10 cellular contexts compared by ENCODE assay signal in genomic region chrX:119234931-119235555, GRCh38. TPM values are rescaled to one million over a fixed set of nuclear protein-coding genes. Genes with fewer than 3 reads are reported as not detected.
DNase-seq lines count a peak whose midpoint lies in the region; TF ChIP-seq lines count a peak whose summit lies in the region.
"Had no signal": no experiment of that assay in that cellular context is flagged by ENCODE, and none has a peak within 500 bp of the region (broad histone marks: within the 10 kb centered on the region; RNA-seq: fewer than 3 reads in every experiment).

No MANE protein-coding gene starts in this region.

- peaks cover 11% of the 10 kb centered on the region for H3K79me1 ChIP-seq in trophoblast cell (ENCODE audit: low read length)

- H3K9me3 ChIP-seq in ES-I3 (ENCODE audit: control insufficient read depth, insufficient read depth, low read length) (no peaks in the 10 kb centered on the region), SK-N-MC (ENCODE audit: low read depth, low read length) (no peaks in the 10 kb centered on the region), trophoblast cell (ENCODE audit: insufficient read depth, low read depth, low read length) (no peaks in the 10 kb centered on the region)
- H3K9me3 ChIP-seq: thyroid gland had no signal

- peak overlapping the region; percentile 78 for H3K4me2 ChIP-seq in trophoblast cell (ENCODE audit: low read length)

- H3K4ac ChIP-seq in trophoblast cell (ENCODE audit: low read depth, low read length), result no peak overlapping the region

- H3K4me1 ChIP-seq in ES-I3 (ENCODE audit: insufficient read depth, low read length) (peaks cover 7% of the 10 kb centered on the region), trophoblast cell (ENCODE audit: control insufficient read depth in 1 of 2, insufficient read depth in 2 of 2, low read length in 2 of 2) (peaks cover 3 to 12% of the 10 kb centered on the region in 2 experiments)
- H3K4me1 ChIP-seq: thyroid gland had no signal

- H2BK12ac ChIP-seq in trophoblast cell (ENCODE audit: low read length), result no peak overlapping the region

- H3K18ac ChIP-seq in trophoblast cell (ENCODE audit: low read length), result no peak overlapping the region

- no peak overlapping the region for H2AFZ ChIP-seq in trophoblast cell (ENCODE audit: insufficient read depth, low read length, poor library complexity)

- H3K27ac ChIP-seq in SK-N-MC (peak overlapping the region; percentile 90), trophoblast cell (ENCODE audit: low read depth, low read length) (peak overlapping the region; percentile 43)

- no peak overlapping the region for H2BK5ac ChIP-seq in trophoblast cell (ENCODE audit: low read depth, low read length, poor library complexity)

- H3K27me3 ChIP-seq in trophoblast cell (ENCODE audit: insufficient read depth, low read length), result no peaks in the 10 kb centered on the region
- H3K27me3 ChIP-seq: thyroid gland had no signal

- WGBS in trophoblast cell (ENCODE audit: extremely low coverage, insufficient coverage, insufficient read length), result no CpG with 5 or more reads among the region's 10 CpGs

- no peak overlapping the region for H2AK5ac ChIP-seq in trophoblast cell (ENCODE audit: low read length)

- no peak for DNase-seq in SK-N-MC (ENCODE audit: low read depth, low spot score)
- DNase-seq in fibroblast of pulmonary artery (ENCODE audit: low read depth), result no peak
- no peak for DNase-seq in trophoblast cell
- no peak for DNase-seq in 8988T
- no peak for DNase-seq in GM13976 (ENCODE audit: low spot score)
- no peak for DNase-seq in NK-92 treated with Interleukin-12 subunit alpha and Interleukin-12 subunit beta, amount 100 ng/mL, for 24 hours (lab: John Stamatoyannopoulos, UW)
- DNase-seq in stimulated activated naive CD4-positive, alpha-beta T cell (lab: John Stamatoyannopoulos, UW), result no peak
- DNase-seq: NCI-H187 treated with DMSO at 0.1 percent for 48 hours, thyroid gland had no signal

- no peak overlapping the region for H3K23ac ChIP-seq in trophoblast cell (ENCODE audit: low read length)

- no peak overlapping the region for H3K14ac ChIP-seq in trophoblast cell (ENCODE audit: low read length)

- H4K91ac ChIP-seq in trophoblast cell (ENCODE audit: low read depth, low read length), result no peak overlapping the region

- TF ChIP-seq CTCF in fibroblast of pulmonary artery (IDR thresholded peaks at IDR 0.05; ENCODE audit: low read length, missing control alignments) (no peak), GM13976 (IDR thresholded peaks at IDR 0.05; ENCODE audit: borderline replicate concordance, control extremely low read depth, extremely low read depth, insufficient read depth, missing control alignments) (no peak)

- peaks cover 12% of the 10 kb centered on the region for H3K79me2 ChIP-seq in trophoblast cell (ENCODE audit: control insufficient read depth, insufficient read depth, low read length, poor library complexity)

- no peaks in the 10 kb centered on the region for H3K36me3 ChIP-seq in ES-I3 (ENCODE audit: insufficient read depth, low read length)
- H3K36me3 ChIP-seq in SK-N-MC (ENCODE audit: insufficient read depth, low read length), result peaks cover 9% of the 10 kb centered on the region
- no peaks in the 10 kb centered on the region for H3K36me3 ChIP-seq in trophoblast cell (ENCODE audit: control insufficient read depth in 1 of 2, insufficient read depth in 2 of 2, low read length in 2 of 2)
- H3K36me3 ChIP-seq: thyroid gland had no signal

- H4K8ac ChIP-seq in trophoblast cell (ENCODE audit: low read depth, low read length), result peak overlapping the region; percentile 61

- in situ Hi-C loops in GM13976 (cut with MboI; ENCODE audit: low sequenced_read_pairs, unreplicated experiment), result no loop called here

- H2BK120ac ChIP-seq in trophoblast cell (ENCODE audit: insufficient read depth, low read length, poor library complexity), result no peak overlapping the region

- H4K12ac ChIP-seq in trophoblast cell (ENCODE audit: low read depth, low read length), result no peak overlapping the region

- H3K4me3 ChIP-seq in SK-N-MC (peak overlapping the region; percentile 87), fibroblast of pulmonary artery (replicated peaks; ENCODE audit: low read depth, low read length) (peak overlapping the region; percentile 66), trophoblast cell (ENCODE audit: low read depth, low read length) (no peak overlapping the region)

- H3K9ac ChIP-seq in ES-I3 (ENCODE audit: low read depth, low read length) (peak overlapping the region; percentile 84), SK-N-MC (ENCODE audit: insufficient read length) (no peak overlapping the region), trophoblast cell (ENCODE audit: low read length) (no peak overlapping the region)

RNA-seq across cellular contexts. Expression of gene PGRMC1, which starts 1.0 kb away (rescaled TPM):
- polyA plus RNA-seq in trophoblast cell (2013), result 110 and 119 TPM in 2 replicates
